17 cellular contexts compared by ENCODE assay signal in genomic region chr18:5417342-5417741, GRCh38.
DNase-seq lines count a peak whose midpoint lies in the region; ATAC-seq and TF ChIP-seq lines count a peak whose summit lies in the region.
"Had no signal": no experiment of that assay in that cellular context is flagged by ENCODE, and none has a peak within 500 bp of the region (broad histone marks: within the 10 kb centered on the region; RNA-seq: fewer than 3 reads in every experiment).

No MANE protein-coding gene starts in this region.

- H3K27me3 Mint-ChIP-seq in glutamatergic neuron (ENCODE audit: unreplicated experiment): no peaks in the 10 kb centered on the region
- peaks cover 1% of the 10 kb centered on the region for H3K27me3 Mint-ChIP-seq in activated T-helper 2 cell treated with anti-CD3 and anti-CD28 coated beads, Interferon-gamma antibody, Interleukin-2, Interleukin-4, amounts not matched to agents 10 μg/mL and 5 μg/mL and 100 μg/mL, durations not matched to agents 14 hours and 24 hours and 36 hours (ENCODE audit: low read depth)

- H3K9me3 Mint-ChIP-seq in glutamatergic neuron (ENCODE audit: unreplicated experiment): peaks cover 7% of the 10 kb centered on the region
- H3K9me3 Mint-ChIP-seq in activated T-helper 2 cell treated with anti-CD3 and anti-CD28 coated beads, Interferon-gamma antibody, Interleukin-2, Interleukin-4, amounts not matched to agents 10 μg/mL and 5 μg/mL and 100 μg/mL, durations not matched to agents 14 hours and 24 hours and 36 hours: no peaks in the 10 kb centered on the region

- peak; percentile 32 to 89 for DNase-seq in HL-60 (ENCODE audit: low read depth in 1 of 2, low spot score in 1 of 2)
- DNase-seq in SK-N-MC (ENCODE audit: low read depth, low spot score): no peak
- DNase-seq in glutamatergic neuron: no peak
- peak; percentile 52 to 94 (median 66) for DNase-seq in posterior cingulate gyrus
- no peak for DNase-seq in UCSD-AML1 (lab: John Stamatoyannopoulos, UW; ENCODE audit: unreplicated experiment)
- DNase-seq in activated T-helper 2 cell treated with anti-CD3 and anti-CD28 coated beads, Interferon-gamma antibody, Interleukin-2, Interleukin-4, amounts not matched to agents 10 μg/mL and 5 μg/mL and 100 μg/mL, durations not matched to agents 14 hours and 24 hours and 36 hours (ENCODE audit: low spot score): no peak
- DNase-seq: activated T-cell treated with anti-CD3 and anti-CD28 coated beads for 4 hours; Calu3; Karpas-422; left colon; stimulated activated naive CD4-positive, alpha-beta T cell had no signal

- peaks cover 32% of the 10 kb centered on the region for H3K4me1 Mint-ChIP-seq in glutamatergic neuron (ENCODE audit: low read depth, unreplicated experiment)
- H3K4me1 Mint-ChIP-seq in activated T-helper 2 cell treated with anti-CD3 and anti-CD28 coated beads, Interferon-gamma antibody, Interleukin-2, Interleukin-4, amounts not matched to agents 10 μg/mL and 5 μg/mL and 100 μg/mL, durations not matched to agents 14 hours and 24 hours and 36 hours (ENCODE audit: low read depth): no peaks in the 10 kb centered on the region

- H3K9ac ChIP-seq in SK-N-MC (ENCODE audit: insufficient read length): no peak overlapping the region

- TF ChIP-seq CTCF in HL-60 (IDR thresholded peaks at IDR 0.05; ENCODE audit: insufficient read depth, low read length) (no peak), glutamatergic neuron (IDR thresholded peaks at IDR 0.05; ENCODE audit: partially characterized antibody, unreplicated experiment) (no peak)

- no peak overlapping the region for H3K4me3 Mint-ChIP-seq in glutamatergic neuron (ENCODE audit: unreplicated experiment)
- H3K4me3 Mint-ChIP-seq in activated T-helper 2 cell treated with anti-CD3 and anti-CD28 coated beads, Interferon-gamma antibody, Interleukin-2, Interleukin-4, amounts not matched to agents 10 μg/mL and 5 μg/mL and 100 μg/mL, durations not matched to agents 14 hours and 24 hours and 36 hours (ENCODE audit: low read depth): no peak overlapping the region

- H3K4me3 ChIP-seq in HL-60 (replicated peaks; ENCODE audit: insufficient read depth, low read length): no peak overlapping the region
- H3K4me3 ChIP-seq in SK-N-MC: 0 out of 2 replicates have a peak overlapping the region, but pooled peaks have one; percentile 15

- H3K27ac Mint-ChIP-seq in glutamatergic neuron (ENCODE audit: unreplicated experiment): peak overlapping the region; percentile 9
- no peak overlapping the region for H3K27ac Mint-ChIP-seq in activated T-helper 2 cell treated with anti-CD3 and anti-CD28 coated beads, Interferon-gamma antibody, Interleukin-2, Interleukin-4, amounts not matched to agents 10 μg/mL and 5 μg/mL and 100 μg/mL, durations not matched to agents 14 hours and 24 hours and 36 hours

- no peaks in the 10 kb centered on the region for H3K36me3 ChIP-seq in SK-N-MC (ENCODE audit: insufficient read depth, low read length)

- H3K27ac ChIP-seq in HL-60 (replicated peaks) (peak overlapping the region; percentile 60), SK-N-MC (no peak overlapping the region)
- H3K27ac ChIP-seq: epithelial cell of prostate, VCaP had no signal

- intact Hi-C loops in posterior cingulate gyrus (cut with DNase I): loop anchor here (2.0 kb wide), 1 partner anchor 121 kb away; no protein-coding TSS in a partner anchor
- intact Hi-C loops in activated T-helper 2 cell treated with anti-CD3 and anti-CD28 coated beads, Interferon-gamma antibody, Interleukin-2, Interleukin-4, amounts not matched to agents 10 μg/mL and 5 μg/mL and 100 μg/mL, durations not matched to agents 14 hours and 24 hours and 36 hours (cut with micrococcal nuclease): no loop called here

- ATAC-seq in HG02623 (IDR thresholded peaks at IDR 0.05; ENCODE audit: unreplicated experiment): no peak
- no peak for ATAC-seq in GM21423 (IDR thresholded peaks at IDR 0.05; ENCODE audit: unreplicated experiment)
- ATAC-seq: HCT116, left colon, Right ventricle myocardium inferior had no signal

- no peaks in the 10 kb centered on the region for H3K9me3 ChIP-seq in SK-N-MC (ENCODE audit: low read depth, low read length)

- no peaks in the 10 kb centered on the region for H3K27me3 ChIP-seq in HL-60 (ENCODE audit: insufficient read depth, poor library complexity, severe bottlenecking)

- H3K36me3 Mint-ChIP-seq in glutamatergic neuron (ENCODE audit: unreplicated experiment): no peaks in the 10 kb centered on the region
- H3K36me3 Mint-ChIP-seq in activated T-helper 2 cell treated with anti-CD3 and anti-CD28 coated beads, Interferon-gamma antibody, Interleukin-2, Interleukin-4, amounts not matched to agents 10 μg/mL and 5 μg/mL and 100 μg/mL, durations not matched to agents 14 hours and 24 hours and 36 hours (ENCODE audit: low read depth): no peaks in the 10 kb centered on the region

Comparison
In these comparisons a context has a peak if more than half of its experiments do, and no peak if none do; other contexts are left out.
1. DNase-seq: peak in HL-60 (2 of 2) and posterior cingulate gyrus (10 of 10); none in SK-N-MC (single experiment), glutamatergic neuron (single experiment), UCSD-AML1 (single experiment) and activated T-helper 2 cell treated with anti-CD3 and anti-CD28 coated beads, Interferon-gamma antibody, Interleukin-2, Interleukin-4, amounts not matched to agents 10 μg/mL and 5 μg/mL and 100 μg/mL, durations not matched to agents 14 hours and 24 hours and 36 hours (single experiment).